ENCODE assay signal across 22 cellular contexts in genomic region chr3:138909904-138910303, GRCh38. TPM values are rescaled to one million over a fixed set of nuclear protein-coding genes. Genes with fewer than 3 reads are reported as not detected.
"Had no signal": no experiment of that assay in that cellular context is flagged by ENCODE, and none has a peak within 500 bp of the region (broad histone marks: within the 10 kb centered on the region; RNA-seq: fewer than 3 reads in every experiment).

No MANE protein-coding gene starts in this region.

- H3K27ac ChIP-seq: coronary artery, esophagus muscularis mucosa, gastroesophageal sphincter, left ventricle myocardium inferior, lower lobe of right lung, ovary, right atrium auricular region, sigmoid colon, suprapubic skin, thyroid gland, upper lobe of left lung, uterus had no signal

- H3K4me3 ChIP-seq: coronary artery, esophagus muscularis mucosa, gastroesophageal sphincter, left ventricle myocardium inferior, lower lobe of right lung, ovary, right atrium auricular region, sigmoid colon, skin epidermis, suprapubic skin, thyroid gland, upper lobe of left lung, uterus had no signal

- ATAC-seq: gastroesophageal sphincter; lower lobe of right lung; naive thymus-derived CD8-positive, alpha-beta T cell had no signal

- H3K36me3 ChIP-seq: esophagus muscularis mucosa, gastroesophageal sphincter, left ventricle myocardium inferior, lower lobe of right lung, ovary, right atrium auricular region, sigmoid colon, suprapubic skin, thyroid gland, upper lobe of left lung, uterus had no signal

- H3K27me3 ChIP-seq: esophagus muscularis mucosa, gastroesophageal sphincter, ovary, right atrium auricular region, sigmoid colon, suprapubic skin, thyroid gland, upper lobe of left lung, uterus had no signal

- H3K4me1 ChIP-seq: uterus had no signal

- DNase-seq: effector CD4-positive, alpha-beta T cell; glutamatergic neuron; islet precursor cell; left ventricle myocardium inferior; lower lobe of right lung; midbrain; naive thymus-derived CD8-positive, alpha-beta T cell; ovary; stimulated activated CD4-positive, alpha-beta T cell treated with anti-CD3 and anti-CD28 coated beads, Interleukin-12 subunit alpha, Interleukin-12 subunit beta, amount 100 ng/mL, for 4 hours; stimulated activated naive CD4-positive, alpha-beta T cell treated with Interleukin-2 at 50 U/mL for 16 hours; thyroid gland; uterus had no signal

- H3K9me3 ChIP-seq: esophagus muscularis mucosa, gastroesophageal sphincter, left ventricle myocardium inferior, lower lobe of right lung, ovary, right atrium auricular region, sigmoid colon, suprapubic skin, thyroid gland, upper lobe of left lung, uterus had no signal

RNA-seq across cellular contexts. Expression of gene FOXL2, which starts 37.0 kb away (rescaled TPM):
- total RNA-seq: gastroesophageal sphincter; left ventricle myocardium inferior; lower lobe of right lung; naive thymus-derived CD8-positive, alpha-beta T cell; posterior vena cava; right atrium auricular region; sigmoid colon; thyroid gland had no signal
- polyA plus RNA-seq: naive thymus-derived CD8-positive, alpha-beta T cell; neural cell; sigmoid colon had no signal

RNA-seq across cellular contexts. Expression of gene FOXL2NB, which starts 37.1 kb away (rescaled TPM):
- total RNA-seq: esophagus muscularis mucosa; left ventricle myocardium inferior; lower lobe of right lung; naive thymus-derived CD8-positive, alpha-beta T cell; posterior vena cava; right atrium auricular region; sigmoid colon; thyroid gland had no signal
- polyA plus RNA-seq: naive thymus-derived CD8-positive, alpha-beta T cell; neural cell had no signal
